Comparison of ENCODE assay signal across 15 cellular contexts in the genomic region with DNA sequence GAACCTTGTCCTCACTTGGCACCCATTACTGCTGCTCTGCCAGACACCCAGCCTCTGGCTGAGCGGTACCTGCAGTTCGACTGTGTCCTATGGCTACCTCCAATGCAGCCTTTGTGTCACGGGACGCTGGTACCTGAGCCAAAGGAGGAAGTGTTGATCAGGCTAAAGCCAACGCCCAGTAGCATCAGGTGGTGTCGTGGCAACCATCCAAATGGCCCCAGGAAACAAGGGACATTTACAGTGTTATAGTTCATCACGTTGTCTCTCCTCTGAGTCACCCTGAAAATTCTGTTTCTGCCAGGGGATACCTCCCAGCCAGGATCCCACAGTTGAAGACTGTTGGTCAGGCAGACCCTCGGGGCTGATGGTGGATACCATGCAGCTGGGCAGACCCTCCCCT. TPM values are rescaled to one million over a fixed set of nuclear protein-coding genes. Genes with fewer than 3 reads are reported as not detected.
A peak's percentile ranks its signal among the peaks of the same experiment; 100 is the strongest.
DNase-seq lines count a peak whose midpoint lies in the region; ATAC-seq and TF ChIP-seq lines count a peak whose summit lies in the region.
"Had no signal": no experiment of that assay in that cellular context is flagged by ENCODE, and none has a peak within 500 bp of the region (broad histone marks: within the 10 kb centered on the region; RNA-seq: fewer than 3 reads in every experiment).

No MANE protein-coding gene starts in this region.

- H3K36me3 ChIP-seq in breast epithelium (no peaks in the 10 kb centered on the region), mucosa of rectum (ENCODE audit: control insufficient read depth in 2 of 2, insufficient read depth in 2 of 2, low read length in 2 of 2) (peaks cover 0 to 2% of the 10 kb centered on the region in 2 donors)
- H3K36me3 ChIP-seq: esophagus squamous epithelium, heart right ventricle, thyroid gland had no signal

- TF ChIP-seq POLR2A in breast epithelium (IDR thresholded peaks at IDR 0.05) = no peak

- H3K4me3 ChIP-seq in breast epithelium (no peak overlapping the region), mucosa of rectum (ENCODE audit: low read length in 2 of 2) (peak overlapping the region in 1 of 2 donors; percentile 41)
- H3K4me3 ChIP-seq: esophagus squamous epithelium, heart right ventricle, thyroid gland had no signal

- H3K9me3 ChIP-seq in breast epithelium = no peaks in the 10 kb centered on the region
- H3K9me3 ChIP-seq in mucosa of rectum (ENCODE audit: control insufficient read depth in 2 of 2, low read length in 2 of 2) = no peaks in the 10 kb centered on the region
- H3K9me3 ChIP-seq: esophagus squamous epithelium, heart right ventricle, thyroid gland had no signal

- H3K4me3 Mint-ChIP-seq in effector memory CD8-positive, alpha-beta T cell = no peak overlapping the region
- H3K4me3 Mint-ChIP-seq: naive thymus-derived CD8-positive, alpha-beta T cell had no signal

- H3K4me1 Mint-ChIP-seq in effector memory CD8-positive, alpha-beta T cell (ENCODE audit: low read depth in 2 of 2) = no peaks in the 10 kb centered on the region

- no peak for ATAC-seq in effector memory CD8-positive, alpha-beta T cell (replicated peaks)
- no peak for ATAC-seq in HG02852 (IDR thresholded peaks at IDR 0.05; ENCODE audit: unreplicated experiment)
- ATAC-seq: naive thymus-derived CD8-positive, alpha-beta T cell had no signal

- H3K36me3 Mint-ChIP-seq in effector memory CD8-positive, alpha-beta T cell (ENCODE audit: insufficient read depth) = peaks cover 3% of the 10 kb centered on the region
- H3K36me3 Mint-ChIP-seq: naive thymus-derived CD8-positive, alpha-beta T cell had no signal

- intact Hi-C loops in breast epithelium (cut with DNase I; ENCODE audit: low total_unique reads) = no loop called here

- H3K4me1 ChIP-seq in breast epithelium (no peaks in the 10 kb centered on the region), mucosa of rectum (ENCODE audit: control insufficient read depth in 2 of 2, insufficient read depth in 2 of 2, low read length in 2 of 2) (peaks cover 33 to 49% of the 10 kb centered on the region in 2 donors)
- H3K4me1 ChIP-seq: heart right ventricle had no signal

- H3K9me3 Mint-ChIP-seq in effector memory CD8-positive, alpha-beta T cell = peaks cover 0 to 2% of the 10 kb centered on the region in 2 donors
- H3K9me3 Mint-ChIP-seq: naive thymus-derived CD8-positive, alpha-beta T cell had no signal

- no peak for TF ChIP-seq CTCF in breast epithelium (IDR thresholded peaks at IDR 0.05)

- H3K27me3 Mint-ChIP-seq in effector memory CD8-positive, alpha-beta T cell = peaks cover 4 to 7% of the 10 kb centered on the region in 2 donors

- H3K27ac Mint-ChIP-seq in effector memory CD8-positive, alpha-beta T cell = no peak overlapping the region
- H3K27ac Mint-ChIP-seq: naive thymus-derived CD8-positive, alpha-beta T cell had no signal

- DNase-seq in COLO668 (lab: John Stamatoyannopoulos, UW; ENCODE audit: unreplicated experiment) (peak; percentile 91), LoVo (ENCODE audit: low spot score) (peak; percentile 94), breast epithelium (ENCODE audit: low spot score in 2 of 2) (peak; percentile 95 to 99), T-helper 9 cell (no peak)
- no peak for DNase-seq in effector memory CD8-positive, alpha-beta T cell
- DNase-seq in activated CD4-positive, alpha-beta T cell treated with anti-CD3 and anti-CD28 coated beads, Interleukin-2, amount 50 U/mL, for 48 hours = no peak
- DNase-seq: DMS79; esophagus squamous epithelium; heart right ventricle; MV-4-11; naive thymus-derived CD8-positive, alpha-beta T cell; thyroid gland; WERI-Rb-1 had no signal

- H3K9ac ChIP-seq in mucosa of rectum (ENCODE audit: low read depth in 1 of 2, low read length in 2 of 2) = peak overlapping the region; percentile 60 to 73

- H3K27ac ChIP-seq in breast epithelium (peak overlapping the region; percentile 86 to 88), mucosa of rectum (ENCODE audit: low read depth in 2 of 2, low read length in 2 of 2) (peak overlapping the region; percentile 91 to 95)
- H3K27ac ChIP-seq: esophagus squamous epithelium, heart right ventricle, thyroid gland, WERI-Rb-1 had no signal

- H3K27me3 ChIP-seq in breast epithelium = no peaks in the 10 kb centered on the region
- H3K27me3 ChIP-seq in mucosa of rectum (ENCODE audit: control insufficient read depth in 2 of 2, insufficient read depth in 2 of 2, low read length in 2 of 2) = no peaks in the 10 kb centered on the region
- H3K27me3 ChIP-seq: esophagus squamous epithelium, heart right ventricle, thyroid gland had no signal

RNA-seq across cellular contexts. Expression of a gene that starts 10.1 kb away (rescaled TPM):
- 10 to 100 TPM in 2 of 3 donors, 1 to 10 TPM in 1; 1.4 to 55.3 (median 35.4) TPM for total RNA-seq in breast epithelium

RNA-seq across cellular contexts. Expression of a gene that starts 26.4 kb away (rescaled TPM):
- total RNA-seq in breast epithelium = 10 to 100 TPM in 2 of 3 donors, 1 to 10 TPM in 1; 9.4 to 14.2 (median 12.5) TPM

Comparison
In these comparisons a context has a peak if more than half of its experiments do, and no peak if none do; other contexts are left out.
1. DNase-seq: peak in COLO668 (single experiment), LoVo (single experiment) and breast epithelium (2 of 2); none in effector memory CD8-positive, alpha-beta T cell (0 of 3), T-helper 9 cell (single experiment) and activated CD4-positive, alpha-beta T cell treated with anti-CD3 and anti-CD28 coated beads, Interleukin-2, amount 50 U/mL, for 48 hours (0 of 2).